ENCODE assay signal across 2 cellular contexts in the genomic region with DNA sequence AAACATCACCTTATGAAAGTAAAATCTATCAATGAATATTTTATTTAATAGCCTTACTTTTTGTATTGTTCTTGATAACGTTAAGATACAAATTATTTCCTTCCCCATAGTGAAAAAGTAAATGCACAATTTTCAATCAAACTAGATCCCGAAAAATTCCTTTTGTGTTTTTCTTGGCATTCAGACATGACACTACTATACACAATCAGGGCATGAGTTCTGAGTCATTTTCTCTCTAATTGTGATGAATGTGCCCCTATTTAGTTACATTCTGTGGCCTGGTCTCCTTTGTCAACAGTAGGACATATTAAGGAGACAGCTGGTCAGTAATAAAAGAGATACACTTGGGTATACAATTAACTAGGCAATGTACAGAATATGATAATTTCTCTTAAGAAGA.
A peak's percentile ranks its signal among the peaks of the same experiment; 100 is the strongest.
TF ChIP-seq lines count a peak whose summit lies in the region.

No MANE protein-coding gene starts in this region.

TF ChIP-seq in IMR-90, 13 proteins besides CTCF, POLR2A, EP300 and RAD21:
- no peak for TF ChIP-seq NFE2L2 (IDR thresholded peaks at IDR 0.05; ENCODE audit: low read depth, low read length)
- peak; percentile 30; the same call in 1 of the 2 replicates for TF ChIP-seq FOS (IDR thresholded peaks at IDR 0.05; ENCODE audit: low read depth, low read length)

TF ChIP-seq in endothelial cell of umbilical vein, 7 proteins besides CTCF, POLR2A, EP300 and RAD21:
- TF ChIP-seq FOS (IDR thresholded peaks at IDR 0.05; ENCODE audit: borderline replicate concordance, insufficient read depth, low read length): peak; percentile 53
- TF ChIP-seq EZH2 (IDR thresholded peaks at IDR 0.05; ENCODE audit: borderline replicate concordance, low read depth, low read length, severe bottlenecking): no peak
- peak; percentile 37 for TF ChIP-seq JUN (IDR thresholded peaks at IDR 0.05; ENCODE audit: borderline replicate concordance, insufficient read depth, insufficient read length, low read depth)
- no peak for TF ChIP-seq GATA2 (IDR thresholded peaks at IDR 0.05; ENCODE audit: insufficient read depth, insufficient read length, low read depth, low read length)
- TF ChIP-seq, protein P1, sequence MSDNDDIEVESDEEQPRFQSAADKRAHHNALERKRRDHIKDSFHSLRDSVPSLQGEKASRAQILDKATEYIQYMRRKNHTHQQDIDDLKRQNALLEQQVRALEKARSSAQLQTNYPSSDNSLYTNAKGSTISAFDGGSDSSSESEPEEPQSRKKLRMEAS (IDR thresholded peaks at IDR 0.05; ENCODE audit: insufficient read depth, insufficient read length): no peak
- TF ChIP-seq MYC (IDR thresholded peaks at IDR 0.05; ENCODE audit: low read depth, low read length): no peak
- no peak for TF ChIP-seq POLR2AphosphoS5 (IDR thresholded peaks at IDR 0.05; ENCODE audit: insufficient read depth, low read depth, low read length)
